8 cellular contexts compared by ENCODE assay signal in the genomic region with DNA sequence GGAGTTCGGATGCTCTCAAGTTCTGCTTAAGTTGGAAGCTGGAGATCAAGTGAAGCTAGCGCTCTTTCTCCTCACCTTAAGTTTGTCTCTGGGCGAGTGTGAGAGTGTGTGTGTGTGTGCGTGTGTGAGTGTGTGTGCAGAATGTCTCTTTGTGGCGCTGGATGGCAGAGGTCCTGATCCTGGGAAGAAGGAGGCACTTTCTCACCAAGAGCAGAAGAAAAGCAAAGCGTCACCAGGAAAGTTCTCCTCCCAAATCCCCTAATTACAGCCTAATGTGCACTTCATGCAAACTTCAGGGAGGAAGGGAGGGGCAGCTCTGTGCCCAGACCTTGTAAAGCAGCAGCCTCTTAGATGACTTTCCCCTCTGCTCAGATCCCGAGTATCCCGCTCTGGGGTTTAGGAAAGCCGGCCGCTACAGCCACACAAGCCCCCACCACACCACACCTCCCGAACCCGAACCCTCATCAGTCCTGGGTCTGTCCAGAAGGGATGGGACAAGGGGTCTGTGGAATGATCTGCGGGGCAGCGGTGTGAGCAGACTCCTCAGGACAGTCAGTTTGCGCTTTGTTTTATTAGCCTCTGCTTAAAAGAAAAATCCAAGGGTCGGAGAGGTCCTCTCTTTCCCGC.
DNase-seq lines count a peak whose midpoint lies in the region; ATAC-seq and TF ChIP-seq lines count a peak whose summit lies in the region.

Gene HAPLN1, minus strand, starts transcription at position 51 of the 627 bp plus-strand sequence. CDS start 47,332 bp downstream, outside the sequence.

- no peak for TF ChIP-seq CTCF in WERI-Rb-1 (IDR thresholded peaks at IDR 0.05; ENCODE audit: low read depth, low read length)

- no peaks in the 10 kb centered on the region for H3K27me3 ChIP-seq in WERI-Rb-1 (ENCODE audit: insufficient read depth, low read depth, severe bottlenecking)
- no peaks in the 10 kb centered on the region for H3K27me3 ChIP-seq in rectal smooth muscle tissue (ENCODE audit: control insufficient read depth, insufficient read depth, low read length)

- H3K9ac ChIP-seq in rectal smooth muscle tissue (ENCODE audit: low read length) = no peak within 1 kb of the TSS

- no peaks in the 10 kb centered on the region for H3K4me1 ChIP-seq in rectal smooth muscle tissue (ENCODE audit: control insufficient read depth, insufficient read depth, low read length)

- no peaks in the 10 kb centered on the region for H3K9me3 ChIP-seq in WERI-Rb-1 (ENCODE audit: severe bottlenecking)

- H3K36me3 ChIP-seq in WERI-Rb-1 (no peaks in the 10 kb centered on the region), rectal smooth muscle tissue (ENCODE audit: control insufficient read depth, insufficient read depth, low read length) (no peaks in the 10 kb centered on the region)

- H3K4me3 ChIP-seq in WERI-Rb-1 (ENCODE audit: low read depth, low read length) (peak within 1 kb of the TSS; percentile 72), rectal smooth muscle tissue (ENCODE audit: low read length) (peak within 1 kb of the TSS; percentile 71)

- H3K27ac ChIP-seq in WERI-Rb-1 (peak within 1 kb of the TSS; percentile 70), rectal smooth muscle tissue (ENCODE audit: low read depth, low read length) (no peak within 1 kb of the TSS)

- ATAC-seq in HG03108 (IDR thresholded peaks at IDR 0.05; ENCODE audit: unreplicated experiment) = no peak

- DNase-seq in ELF-1 (ENCODE audit: low read depth, low spot score) (peak; percentile 87), WERI-Rb-1 (peak; percentile 22), glomerular visceral epithelial cell (ENCODE audit: extremely low spot score) (peak; percentile 65), NCI-H774 (lab: John Stamatoyannopoulos, UW) (no peak), UCSD-AML1 (lab: John Stamatoyannopoulos, UW; ENCODE audit: unreplicated experiment) (no peak), HUDEP-2 (lab: John Stamatoyannopoulos, UW; ENCODE audit: unreplicated experiment in 76 of 76) (no peak)

Comparison
In these comparisons a context has a peak if more than half of its experiments do, and no peak if none do; other contexts are left out.
1. DNase-seq: peak in ELF-1 (single experiment), WERI-Rb-1 (single experiment) and glomerular visceral epithelial cell (single experiment); none in NCI-H774 (single experiment), UCSD-AML1 (single experiment) and HUDEP-2 (0 of 76).